Comparison of ENCODE assay signal across 19 cellular contexts in genomic region chr13:50845211-50845610, GRCh38. TPM values are rescaled to one million over a fixed set of nuclear protein-coding genes. Genes with fewer than 3 reads are reported as not detected.
DNase-seq lines count a peak whose midpoint lies in the region; ATAC-seq and TF ChIP-seq lines count a peak whose summit lies in the region.
"Had no signal": no experiment of that assay in that cellular context is flagged by ENCODE, and none has a peak within 500 bp of the region (broad histone marks: within the 10 kb centered on the region; RNA-seq: fewer than 3 reads in every experiment).

No MANE protein-coding gene starts in this region.

- H3K4me1 ChIP-seq in BE2C = no peaks in the 10 kb centered on the region; the same call in 1 of the 2 replicates
- H3K4me1 ChIP-seq: uterus had no signal

- no peak for TF ChIP-seq CTCF in choroid plexus epithelial cell (conservative IDR thresholded peaks at IDR 0.05; ENCODE audit: low read depth, low read length)
- no peak for TF ChIP-seq CTCF in BE2C (IDR thresholded peaks at IDR 0.05; ENCODE audit: low read depth, low read length)

- H3K36me3 ChIP-seq in BE2C = no peaks in the 10 kb centered on the region
- H3K36me3 ChIP-seq: uterus had no signal

- DNase-seq in ELR (ENCODE audit: low read depth) = peak; percentile 1
- peak; percentile 22 for DNase-seq in NCI-H226
- DNase-seq in choroid plexus epithelial cell (ENCODE audit: low read depth) = peak; percentile 79
- peak; percentile 11 for DNase-seq in non-pigmented ciliary epithelial cell (ENCODE audit: low read depth)
- no peak for DNase-seq in putamen (ENCODE audit: low spot score)
- DNase-seq in BE2C = no peak
- no peak for DNase-seq in NCI-H774 (lab: John Stamatoyannopoulos, UW)
- DNase-seq: activated CD8-positive, alpha-beta memory T cell treated with anti-CD3 and anti-CD28 coated beads, Interleukin-2, amount 50 U/mL, for 4 hours; activated naive CD4-positive, alpha-beta T cell; CD8-positive, alpha-beta memory T cell; erythroblast; NCI-H187 treated with DMSO at 0.1 percent for 48 hours; NCI-H524; OCI-M1; right cardiac atrium; T-helper 9 cell; uterus had no signal

- no peak for ATAC-seq in GM18870 (IDR thresholded peaks at IDR 0.05; ENCODE audit: unreplicated experiment)
- ATAC-seq: right cardiac atrium had no signal

- H3K9me3 ChIP-seq in BE2C = no peaks in the 10 kb centered on the region
- H3K9me3 ChIP-seq: uterus had no signal

- H3K4me3 ChIP-seq in choroid plexus epithelial cell (ENCODE audit: low read depth, low read length) (no peak overlapping the region), BE2C (ENCODE audit: low read depth, low read length) (no peak overlapping the region)
- H3K4me3 ChIP-seq: uterus had no signal

- no peaks in the 10 kb centered on the region for H3K27me3 ChIP-seq in BE2C
- H3K27me3 ChIP-seq: uterus had no signal

RNA-seq across cellular contexts. Expression of gene DLEU7, which starts 1.7 kb away (rescaled TPM):
- polyA plus RNA-seq in BE2C (2012; ENCODE audit: insufficient read depth, insufficient read length, low read depth) = not detected
- polyA plus RNA-seq: keratinocyte had no signal

Comparison
In these comparisons a context has a peak if more than half of its experiments do, and no peak if none do; other contexts are left out.
1. DNase-seq: peak in ELR (single experiment), NCI-H226 (single experiment), choroid plexus epithelial cell (single experiment) and non-pigmented ciliary epithelial cell (single experiment); none in putamen (single experiment), BE2C (single experiment) and NCI-H774 (single experiment).